In genomic region chr11:120512727-120513435, GRCh38 we compare ENCODE assay signal across 13 cellular contexts. TPM values are rescaled to one million over a fixed set of nuclear protein-coding genes. Genes with fewer than 3 reads are reported as not detected.
DNase-seq lines count a peak whose midpoint lies in the region; ATAC-seq and TF ChIP-seq lines count a peak whose summit lies in the region.
"Had no signal": no experiment of that assay in that cellular context is flagged by ENCODE, and none has a peak within 500 bp of the region (broad histone marks: within the 10 kb centered on the region; RNA-seq: fewer than 3 reads in every experiment).

No MANE protein-coding gene starts in this region.

- H3K4me1 ChIP-seq in RWPE2 (ENCODE audit: insufficient read depth, poor library complexity, severe bottlenecking) (no peaks in the 10 kb centered on the region), iPS-15b (ENCODE audit: control insufficient read depth, insufficient read depth, low read length) (peaks cover 2% of the 10 kb centered on the region)

- H3K36me3 ChIP-seq in RWPE2 (ENCODE audit: low read depth) (no peaks in the 10 kb centered on the region), iPS-15b (ENCODE audit: control insufficient read depth, insufficient read depth, low read length) (no peaks in the 10 kb centered on the region)

- H3K4me3 Mint-ChIP-seq in stimulated activated memory B cell treated with anti-CD40 and anti-IgM and Interleukin-4, amounts not matched to agents 10 μg/mL and 1 μg/mL and 100 μg/mL, for 72 hours, result peak overlapping the region; percentile 15
- H3K4me3 Mint-ChIP-seq: stimulated activated naive CD8-positive, alpha-beta T cell treated with anti-CD3 and anti-CD28 coated beads, Interleukin-15, Interleukin-2, amounts not matched to agents 100 ng/mL and 50 ng/mL, for 24 hours had no signal

- H3K4me3 ChIP-seq in RWPE2 (ENCODE audit: severe bottlenecking) (no peak overlapping the region), iPS-15b (ENCODE audit: low read depth, low read length) (peak overlapping the region; percentile 58)
- H3K4me3 ChIP-seq: GM23248 had no signal

- no peaks in the 10 kb centered on the region for H3K36me3 Mint-ChIP-seq in stimulated activated memory B cell treated with anti-CD40 and anti-IgM and Interleukin-4, amounts not matched to agents 10 μg/mL and 1 μg/mL and 100 μg/mL, for 72 hours
- H3K36me3 Mint-ChIP-seq: CD4-positive, CD25-positive, alpha-beta regulatory T cell had no signal

- no peak overlapping the region for H3K27ac ChIP-seq in RWPE2 (ENCODE audit: poor library complexity, severe bottlenecking)
- H3K27ac ChIP-seq: GM23248 had no signal

- H3K27me3 ChIP-seq in RWPE2 (ENCODE audit: insufficient read depth, poor library complexity, severe bottlenecking) (peaks cover 4% of the 10 kb centered on the region), iPS-15b (ENCODE audit: control insufficient read depth, insufficient read depth, low read length) (peaks cover 27% of the 10 kb centered on the region)

- no peaks in the 10 kb centered on the region for H3K9me3 Mint-ChIP-seq in stimulated activated memory B cell treated with anti-CD40 and anti-IgM and Interleukin-4, amounts not matched to agents 10 μg/mL and 1 μg/mL and 100 μg/mL, for 72 hours
- H3K9me3 Mint-ChIP-seq: stimulated activated naive CD8-positive, alpha-beta T cell treated with anti-CD3 and anti-CD28 coated beads, Interleukin-15, Interleukin-2, amounts not matched to agents 100 ng/mL and 50 ng/mL, for 24 hours had no signal

- H3K4me1 Mint-ChIP-seq in stimulated activated memory B cell treated with anti-CD40 and anti-IgM and Interleukin-4, amounts not matched to agents 10 μg/mL and 1 μg/mL and 100 μg/mL, for 72 hours, result peaks cover 6% of the 10 kb centered on the region

- H3K27me3 Mint-ChIP-seq in stimulated activated memory B cell treated with anti-CD40 and anti-IgM and Interleukin-4, amounts not matched to agents 10 μg/mL and 1 μg/mL and 100 μg/mL, for 72 hours, result peaks cover 81% of the 10 kb centered on the region

- DNase-seq in activated CD8-positive, alpha-beta memory T cell treated with anti-CD3 and anti-CD28 coated beads for 24 hours, result peak; percentile 54
- no peak for DNase-seq in activated CD8-positive, alpha-beta memory T cell treated with anti-CD3 and anti-CD28 coated beads, Interleukin-2, amount 50 U/mL, for 48 hours
- no peak for DNase-seq in RWPE2 (ENCODE audit: low spot score)
- DNase-seq in A172 (ENCODE audit: low spot score), result no peak
- DNase-seq in NCI-H2107 (lab: John Stamatoyannopoulos, UW), result no peak
- DNase-seq: activated naive CD4-positive, alpha-beta T cell; CD4-positive, CD25-positive, alpha-beta regulatory T cell; GM23248; T-helper 9 cell had no signal

- H3K27ac Mint-ChIP-seq in stimulated activated memory B cell treated with anti-CD40 and anti-IgM and Interleukin-4, amounts not matched to agents 10 μg/mL and 1 μg/mL and 100 μg/mL, for 72 hours, result no peak overlapping the region
- H3K27ac Mint-ChIP-seq: stimulated activated naive CD8-positive, alpha-beta T cell treated with anti-CD3 and anti-CD28 coated beads, Interleukin-15, Interleukin-2, amounts not matched to agents 100 ng/mL and 50 ng/mL, for 24 hours had no signal

- TF ChIP-seq CTCF in RWPE2 (IDR thresholded peaks at IDR 0.05; ENCODE audit: poor library complexity, severe bottlenecking), result no peak

- no peak overlapping the region for H3K9ac ChIP-seq in iPS-15b (ENCODE audit: low read depth, low read length)
- H3K9ac ChIP-seq: GM23248 had no signal

- ATAC-seq in RWPE2 (ENCODE audit: low read depth) (peak; percentile 14; the same call in 2 of the 3 replicates), GM18907 (IDR thresholded peaks at IDR 0.05; ENCODE audit: unreplicated experiment) (no peak)
- ATAC-seq in stimulated activated memory B cell treated with anti-CD40 and anti-IgM and Interleukin-4, amounts not matched to agents 10 μg/mL and 1 μg/mL and 100 μg/mL, for 72 hours, result no peak

- H3K9me3 ChIP-seq in RWPE2 (ENCODE audit: severe bottlenecking) (no peaks in the 10 kb centered on the region), iPS-15b (ENCODE audit: control insufficient read depth, insufficient read depth, low read length) (no peaks in the 10 kb centered on the region)

RNA-seq across cellular contexts. Expression of gene GRIK4, which starts 1.3 kb away (rescaled TPM):
- not detected in 2 replicates for total RNA-seq in A172 (2014; rRNA removed; shearing (Covaris generic))
- total RNA-seq: CD4-positive, CD25-positive, alpha-beta regulatory T cell; GM23248 had no signal
